19 cellular contexts compared by ENCODE assay signal in the genomic region with DNA sequence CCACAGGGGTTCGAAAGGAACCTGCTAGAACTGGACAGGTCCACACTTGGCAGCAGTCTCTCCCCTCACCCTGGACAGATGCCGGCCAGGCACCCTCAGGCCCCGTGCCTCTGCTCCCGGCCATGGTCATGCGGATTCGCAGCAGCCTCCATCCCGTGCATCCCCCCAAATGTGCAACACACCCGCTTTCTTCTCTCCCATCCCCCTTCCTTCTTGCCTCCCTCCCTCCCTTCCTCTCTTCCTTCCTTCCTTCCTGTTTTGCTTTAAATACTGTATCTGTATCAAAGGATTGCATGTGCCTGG. TPM values are rescaled to one million over a fixed set of nuclear protein-coding genes. Genes with fewer than 3 reads are reported as not detected.
A peak's percentile ranks its signal among the peaks of the same experiment; 100 is the strongest.
DNase-seq lines count a peak whose midpoint lies in the region; ATAC-seq and TF ChIP-seq lines count a peak whose summit lies in the region.
"Had no signal": no experiment of that assay in that cellular context is flagged by ENCODE, and none has a peak within 500 bp of the region (broad histone marks: within the 10 kb centered on the region; RNA-seq: fewer than 3 reads in every experiment).

No MANE protein-coding gene starts in this region.

- ATAC-seq in HG02852 (IDR thresholded peaks at IDR 0.05; ENCODE audit: unreplicated experiment): no peak
- ATAC-seq: A549 had no signal

- H3K9ac ChIP-seq in BLaER1 treated with 17β-estradiol and CSF1 and Interleukin-3, amounts not matched to agents 10 nM and 100 nM: no peak overlapping the region
- H3K9ac ChIP-seq in endodermal cell (ENCODE audit: extremely low read depth, low read length, poor library complexity, severe bottlenecking): no peak overlapping the region

- H3K4me1 ChIP-seq in BLaER1 treated with 17β-estradiol and CSF1 and Interleukin-3, amounts not matched to agents 10 nM and 100 nM: peaks cover 0 to 40% (median 24%) of the 10 kb centered on the region in 10 experiments; a peak in 18 of 20 replicates
- H3K4me1 ChIP-seq in endodermal cell (ENCODE audit: control insufficient read depth, insufficient read depth, low read length) (no peaks in the 10 kb centered on the region), spleen (no peaks in the 10 kb centered on the region)

- no peak for TF ChIP-seq POLR2A in spleen (IDR thresholded peaks at IDR 0.05)

- 91% methylated on average over 7 to 8 of the region's 8 CpGs for WGBS in endodermal cell (ENCODE audit: insufficient coverage in 1 of 2, insufficient read length in 1 of 2), 2 experiments
- 63 to 83% (median 72%) methylated on average over 7 to 8 of the region's 8 CpGs for WGBS in spleen, 5 donors

- no peaks in the 10 kb centered on the region for H3K4me1 Mint-ChIP-seq in endodermal cell
- H3K4me1 Mint-ChIP-seq: CD14-positive monocyte had no signal

- H3K27me3 ChIP-seq in BLaER1 treated with 17β-estradiol and CSF1 and Interleukin-3, amounts not matched to agents 10 nM and 100 nM: no peaks in the 10 kb centered on the region
- peaks cover 10% of the 10 kb centered on the region for H3K27me3 ChIP-seq in endodermal cell (ENCODE audit: control insufficient read depth, insufficient read depth, low read length, poor library complexity, severe bottlenecking)
- peaks cover 0 to 40% (median 0%) of the 10 kb centered on the region in 7 donors for H3K27me3 ChIP-seq in spleen (replicated peaks in 1 of 7)
- H3K27me3 ChIP-seq in brain microvascular endothelial cell (replicated peaks): no peaks in the 10 kb centered on the region

- intact Hi-C loops in spleen (cut with DNase I; ENCODE audit: low total_unique reads): no loop called here

- peaks cover 31% of the 10 kb centered on the region for H3K27me3 Mint-ChIP-seq in endodermal cell (ENCODE audit: insufficient read depth)

- H3K9me3 Mint-ChIP-seq in endodermal cell: peaks cover 24% of the 10 kb centered on the region

- no peak overlapping the region for H3K27ac Mint-ChIP-seq in endodermal cell
- H3K27ac Mint-ChIP-seq: CD14-positive monocyte had no signal

- H3K4me3 ChIP-seq in BLaER1 treated with 17β-estradiol and CSF1 and Interleukin-3, amounts not matched to agents 10 nM and 100 nM: no peak overlapping the region
- H3K4me3 ChIP-seq in endodermal cell (ENCODE audit: low read length) (no peak overlapping the region), spleen (no peak overlapping the region), brain microvascular endothelial cell (ENCODE audit: low read depth, low read length) (no peak overlapping the region)
- H3K4me3 ChIP-seq: A549 had no signal

- H3K4me3 Mint-ChIP-seq in endodermal cell: no peak overlapping the region
- H3K4me3 Mint-ChIP-seq: CD14-positive monocyte had no signal

- H3K9me3 ChIP-seq in BLaER1 treated with 17β-estradiol and CSF1 and Interleukin-3, amounts not matched to agents 10 nM and 100 nM (replicated peaks in 1 of 11): peaks cover 12 to 21% (median 18%) of the 10 kb centered on the region in 11 experiments
- H3K9me3 ChIP-seq in endodermal cell (ENCODE audit: control insufficient read depth, low read length): peaks cover 9% of the 10 kb centered on the region
- H3K9me3 ChIP-seq in spleen: peaks cover 0 to 21% (median 12%) of the 10 kb centered on the region in 8 donors

- H3K27ac ChIP-seq in BLaER1 treated with 17β-estradiol and CSF1 and Interleukin-3, amounts not matched to agents 10 nM and 100 nM: no peak overlapping the region
- H3K27ac ChIP-seq in endodermal cell (ENCODE audit: low read depth, low read length) (no peak overlapping the region), spleen (no peak overlapping the region), brain microvascular endothelial cell (no peak overlapping the region)
- H3K27ac ChIP-seq: A549, RWPE1 had no signal

- peaks cover 0 to 15% (median 0%) of the 10 kb centered on the region in 11 experiments; a peak in 3 of 22 replicates for H4K20me1 ChIP-seq in BLaER1 treated with 17β-estradiol and CSF1 and Interleukin-3, amounts not matched to agents 10 nM and 100 nM

- in situ Hi-C loops in brain microvascular endothelial cell (cut with HindIII; ENCODE audit: low pct_ligation_motif_present, low sequenced_read_pairs): no loop called here

- no peaks in the 10 kb centered on the region for H3K36me3 ChIP-seq in BLaER1 treated with 17β-estradiol and CSF1 and Interleukin-3, amounts not matched to agents 10 nM and 100 nM
- H3K36me3 ChIP-seq in endodermal cell (ENCODE audit: control insufficient read depth, insufficient read depth, low read length) (no peaks in the 10 kb centered on the region), spleen (no peaks in the 10 kb centered on the region), brain microvascular endothelial cell (replicated peaks) (no peaks in the 10 kb centered on the region)

- no peak for TF ChIP-seq CTCF in endodermal cell (conservative IDR thresholded peaks at IDR 0.05)
- TF ChIP-seq CTCF in spleen (IDR thresholded peaks at IDR 0.05 in 8 of 11, conservative IDR thresholded peaks at IDR 0.05 in 3 of 11): no peak
- no peak for TF ChIP-seq CTCF in brain microvascular endothelial cell (IDR thresholded peaks at IDR 0.05; ENCODE audit: low read depth, low read length, missing control alignments)

- no peaks in the 10 kb centered on the region for H3K36me3 Mint-ChIP-seq in endodermal cell (ENCODE audit: low read depth)
- H3K36me3 Mint-ChIP-seq: CD14-positive monocyte had no signal

- DNase-seq in activated effector memory CD4-positive, alpha-beta T cell treated with anti-CD3 and anti-CD28 coated beads, Interleukin-2, amount 50 U/mL, for 16 hours: peak; percentile 30
- DNase-seq in activated effector memory CD4-positive, alpha-beta T cell treated with Interleukin-2 at 50 U/mL for 16 hours: no peak
- DNase-seq in endodermal cell: peak; percentile 32
- DNase-seq in spleen: peak; percentile 36
- no peak for DNase-seq in brain microvascular endothelial cell
- DNase-seq: GF-D8, GOT3, KBM-7, MV-4-11, NCI-H1417, NCI-H2029, NCI-H2171, NCI-H446 treated with DMSO at 0.1 percent for 48 hours, NCI-H748 treated with DMSO at 0.1 percent for 48 hours had no signal

- H3K4me2 ChIP-seq in BLaER1 treated with 17β-estradiol and CSF1 and Interleukin-3, amounts not matched to agents 10 nM and 100 nM: peak overlapping the region in 10 of 11 experiments; percentile 24 to 85 (median 71); a peak in 18 of 22 replicates
- H3K4me2 ChIP-seq: A549 had no signal

RNA-seq across cellular contexts. Expression of gene HMX1, which starts 35.0 kb away (rescaled TPM):
- total RNA-seq in endodermal cell: 1 to 10 TPM in 1 of 2 donors, not detected in 1; 1.2 TPM
- polyA plus RNA-seq in endodermal cell (2013, experiment 1 of 2): 1.4 TPM
- 0.95 TPM for polyA plus RNA-seq in endodermal cell (2013, experiment 2 of 2)
- total RNA-seq in spleen: not detected
- polyA plus RNA-seq in spleen: not detected
- polyA plus RNA-seq: CD14-positive monocyte had no signal

Comparison
In these comparisons a context has a peak if more than half of its experiments do, and no peak if none do; other contexts are left out.
1. DNase-seq: peak in activated effector memory CD4-positive, alpha-beta T cell treated with anti-CD3 and anti-CD28 coated beads, Interleukin-2, amount 50 U/mL, for 16 hours (single experiment), endodermal cell (single experiment) and spleen (single experiment); none in activated effector memory CD4-positive, alpha-beta T cell treated with Interleukin-2 at 50 U/mL for 16 hours (single experiment) and brain microvascular endothelial cell (single experiment).